In genomic region chr12:76055393-76055792, GRCh38 we compare ENCODE assay signal across 18 cellular contexts.
"Had no signal": no experiment of that assay in that cellular context is flagged by ENCODE, and none has a peak within 500 bp of the region (broad histone marks: within the 10 kb centered on the region; RNA-seq: fewer than 3 reads in every experiment).

No MANE protein-coding gene starts in this region.

- H3K9me3 ChIP-seq: gastrocnemius medialis, heart right ventricle, prostate gland, transverse colon had no signal

- FAIRE-seq: small intestine had no signal

- H3K4me1 ChIP-seq: gastrocnemius medialis, heart right ventricle, prostate gland had no signal

- H3K27me3 ChIP-seq: gastrocnemius medialis, heart right ventricle, transverse colon had no signal

- H3K27ac ChIP-seq: epithelial cell of prostate, gastrocnemius medialis, heart right ventricle, prostate gland, transverse colon had no signal

- ATAC-seq: gastrocnemius medialis, heart right ventricle, right cardiac atrium, T-helper 17 cell had no signal

- DNase-seq: activated B cell treated with CpG ODN at 0.5 μM for 24 hours; activated CD4-positive, alpha-beta T cell treated with anti-CD3 and anti-CD28 coated beads, Interleukin-2, amount 50 U/mL, for 1 hour; activated naive CD8-positive, alpha-beta T cell treated with anti-CD3 and anti-CD28 coated beads for 36 hours; amygdala; effector memory CD4-positive, alpha-beta T cell; gastrocnemius medialis; heart right ventricle; nephron progenitor cell; occipital lobe; right cardiac atrium; small intestine; stimulated activated CD4-positive, alpha-beta T cell treated with anti-CD3 and anti-CD28 coated beads, Interleukin-4, amount 100 ng/mL, for 4 hours; stimulated activated CD8-positive, alpha-beta memory T cell treated with anti-CD3 and anti-CD28 coated beads, Interleukin-4, amount 100 ng/mL, for 48 hours; stimulated activated naive CD4-positive, alpha-beta T cell treated with Interleukin-2 at 50 U/mL for 16 hours; T-helper 17 cell; transverse colon had no signal

- H3K4me3 ChIP-seq: gastrocnemius medialis, heart right ventricle, prostate gland, transverse colon had no signal
